Comparison of ENCODE assay signal across 1 cellular context in the genomic region with DNA sequence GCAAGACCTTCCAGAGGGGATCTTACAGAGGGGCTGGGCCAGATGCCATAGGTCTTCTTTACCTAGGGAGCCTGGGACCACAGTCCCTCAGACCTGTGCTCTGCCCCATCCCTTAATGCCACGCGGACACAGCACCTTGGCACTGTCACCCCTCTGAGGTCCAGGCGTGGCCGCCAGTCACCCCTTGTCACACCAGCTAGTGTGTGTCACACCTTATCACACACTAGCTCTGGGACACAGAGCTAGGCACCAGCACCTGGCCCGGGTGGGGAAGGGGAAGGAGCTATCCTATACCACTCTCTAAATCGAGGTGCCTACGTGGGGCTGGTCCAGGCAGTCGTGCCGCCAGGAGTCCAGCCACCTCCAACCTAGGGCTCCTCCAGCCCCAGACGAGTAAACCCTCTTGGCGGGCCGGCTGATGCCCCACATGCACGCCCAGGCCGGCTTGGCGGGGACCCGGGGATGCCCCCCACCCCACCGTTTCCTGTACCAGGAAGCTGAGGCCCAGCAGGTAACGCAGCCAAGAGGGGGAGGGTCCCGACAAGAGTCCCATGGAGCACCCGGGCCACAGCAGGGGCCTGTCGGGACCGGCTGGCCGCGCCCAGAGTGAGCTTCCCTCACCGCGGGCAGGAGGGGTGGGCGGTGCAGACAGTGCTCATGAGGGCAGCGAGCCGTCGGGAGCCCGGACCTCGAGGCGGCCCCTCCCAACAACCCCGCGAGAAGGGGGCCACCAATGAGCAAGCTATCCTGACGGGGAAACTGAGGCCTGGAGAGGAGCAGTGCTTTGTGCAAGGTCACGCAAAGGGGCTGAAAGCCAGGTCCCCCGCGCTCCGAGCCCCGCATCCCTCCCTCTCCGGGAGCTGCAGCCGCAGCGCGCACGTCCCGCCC.
TF ChIP-seq lines count a peak whose summit lies in the region.

No MANE protein-coding gene starts in this region.

TF ChIP-seq in HEK293, 187 proteins besides CTCF, POLR2A, EP300 and RAD21 (continued from another document and continues in another):
- TF ChIP-seq, protein P1, sequence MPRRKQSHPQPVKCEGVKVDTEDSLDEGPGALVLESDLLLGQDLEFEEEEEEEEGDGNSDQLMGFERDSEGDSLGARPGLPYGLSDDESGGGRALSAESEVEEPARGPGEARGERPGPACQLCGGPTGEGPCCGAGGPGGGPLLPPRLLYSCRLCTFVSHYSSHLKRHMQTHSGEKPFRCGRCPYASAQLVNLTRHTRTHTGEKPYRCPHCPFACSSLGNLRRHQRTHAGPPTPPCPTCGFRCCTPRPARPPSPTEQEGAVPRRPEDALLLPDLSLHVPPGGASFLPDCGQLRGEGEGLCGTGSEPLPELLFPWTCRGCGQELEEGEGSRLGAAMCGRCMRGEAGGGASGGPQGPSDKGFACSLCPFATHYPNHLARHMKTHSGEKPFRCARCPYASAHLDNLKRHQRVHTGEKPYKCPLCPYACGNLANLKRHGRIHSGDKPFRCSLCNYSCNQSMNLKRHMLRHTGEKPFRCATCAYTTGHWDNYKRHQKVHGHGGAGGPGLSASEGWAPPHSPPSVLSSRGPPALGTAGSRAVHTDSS (tag by site-specific recombination; IDR thresholded peaks at IDR 0.05) = no peak
- TF ChIP-seq ZNF792 (tag by site-specific recombination; IDR thresholded peaks at IDR 0.05) (no peak), ZXDB (tag by site-specific recombination; IDR thresholded peaks at IDR 0.05) (no peak), ZNF48 (tag by site-specific recombination; IDR thresholded peaks at IDR 0.05) (no peak), HOXC10 (CRISPR knock-in tag; IDR thresholded peaks at IDR 0.05) (no peak), KLF8 (tag by site-specific recombination; IDR thresholded peaks at IDR 0.05) (no peak), ZNF555 (tag by site-specific recombination; conservative IDR thresholded peaks at IDR 0.05) (no peak), ZNF473 (tag by site-specific recombination; IDR thresholded peaks at IDR 0.05) (no peak), ZNF561 (tag by site-specific recombination; IDR thresholded peaks at IDR 0.05; ENCODE audit: borderline replicate concordance) (no peak), ZNF169 (tag by site-specific recombination; IDR thresholded peaks at IDR 0.05) (no peak), ZIC2 (tag by site-specific recombination; IDR thresholded peaks at IDR 0.05) (peak; percentile 75), ZNF248 (tag by site-specific recombination; IDR thresholded peaks at IDR 0.05) (no peak), SP3 (tag by site-specific recombination; IDR thresholded peaks at IDR 0.05) (no peak), ZBTB8A (tag by site-specific recombination; IDR thresholded peaks at IDR 0.05) (0 out of 2 replicates have a peak, but pooled peaks have one; percentile 14), ZNF416 (tag by site-specific recombination; IDR thresholded peaks at IDR 0.05) (no peak), MEIS1 (CRISPR knock-in tag; IDR thresholded peaks at IDR 0.05; ENCODE audit: borderline replicate concordance) (no peak), ZNF585B (tag by site-specific recombination; IDR thresholded peaks at IDR 0.05) (no peak), ZNF529 (tag by site-specific recombination; IDR thresholded peaks at IDR 0.05; ENCODE audit: insufficient replicate concordance) (no peak), ZEB2 (tag by site-specific recombination; IDR thresholded peaks at IDR 0.05) (no peak), SALL2 (tag by site-specific recombination; IDR thresholded peaks at IDR 0.05; ENCODE audit: borderline replicate concordance) (no peak), ZNF596 (tag by site-specific recombination; IDR thresholded peaks at IDR 0.05) (no peak), SCRT1 (tag by site-specific recombination; IDR thresholded peaks at IDR 0.05; ENCODE audit: borderline replicate concordance) (no peak), KLF9 (tag by site-specific recombination; IDR thresholded peaks at IDR 0.05; ENCODE audit: low read depth) (peak; percentile 34; the same call in 1 of the 2 replicates), ZNF433 (tag by site-specific recombination; IDR thresholded peaks at IDR 0.05; ENCODE audit: low read depth) (no peak), ZNF394 (tag by site-specific recombination; IDR thresholded peaks at IDR 0.05; ENCODE audit: borderline replicate concordance) (no peak), ZNF76 (tag by site-specific recombination; IDR thresholded peaks at IDR 0.05; ENCODE audit: borderline replicate concordance, low read depth) (peak; percentile 69)
- TF ChIP-seq, protein P2, sequence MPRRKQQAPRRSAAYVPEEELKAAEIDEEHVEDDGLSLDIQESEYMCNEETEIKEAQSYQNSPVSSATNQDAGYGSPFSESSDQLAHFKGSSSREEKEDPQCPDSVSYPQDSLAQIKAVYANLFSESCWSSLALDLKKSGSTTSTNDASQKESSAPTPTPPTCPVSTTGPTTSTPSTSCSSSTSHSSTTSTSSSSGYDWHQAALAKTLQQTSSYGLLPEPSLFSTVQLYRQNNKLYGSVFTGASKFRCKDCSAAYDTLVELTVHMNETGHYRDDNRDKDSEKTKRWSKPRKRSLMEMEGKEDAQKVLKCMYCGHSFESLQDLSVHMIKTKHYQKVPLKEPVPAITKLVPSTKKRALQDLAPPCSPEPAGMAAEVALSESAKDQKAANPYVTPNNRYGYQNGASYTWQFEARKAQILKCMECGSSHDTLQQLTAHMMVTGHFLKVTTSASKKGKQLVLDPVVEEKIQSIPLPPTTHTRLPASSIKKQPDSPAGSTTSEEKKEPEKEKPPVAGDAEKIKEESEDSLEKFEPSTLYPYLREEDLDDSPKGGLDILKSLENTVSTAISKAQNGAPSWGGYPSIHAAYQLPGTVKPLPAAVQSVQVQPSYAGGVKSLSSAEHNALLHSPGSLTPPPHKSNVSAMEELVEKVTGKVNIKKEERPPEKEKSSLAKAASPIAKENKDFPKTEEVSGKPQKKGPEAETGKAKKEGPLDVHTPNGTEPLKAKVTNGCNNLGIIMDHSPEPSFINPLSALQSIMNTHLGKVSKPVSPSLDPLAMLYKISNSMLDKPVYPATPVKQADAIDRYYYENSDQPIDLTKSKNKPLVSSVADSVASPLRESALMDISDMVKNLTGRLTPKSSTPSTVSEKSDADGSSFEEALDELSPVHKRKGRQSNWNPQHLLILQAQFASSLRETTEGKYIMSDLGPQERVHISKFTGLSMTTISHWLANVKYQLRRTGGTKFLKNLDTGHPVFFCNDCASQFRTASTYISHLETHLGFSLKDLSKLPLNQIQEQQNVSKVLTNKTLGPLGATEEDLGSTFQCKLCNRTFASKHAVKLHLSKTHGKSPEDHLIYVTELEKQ (tag by site-specific recombination; IDR thresholded peaks at IDR 0.05; ENCODE audit: borderline replicate concordance) = no peak
- TF ChIP-seq, protein P3, sequence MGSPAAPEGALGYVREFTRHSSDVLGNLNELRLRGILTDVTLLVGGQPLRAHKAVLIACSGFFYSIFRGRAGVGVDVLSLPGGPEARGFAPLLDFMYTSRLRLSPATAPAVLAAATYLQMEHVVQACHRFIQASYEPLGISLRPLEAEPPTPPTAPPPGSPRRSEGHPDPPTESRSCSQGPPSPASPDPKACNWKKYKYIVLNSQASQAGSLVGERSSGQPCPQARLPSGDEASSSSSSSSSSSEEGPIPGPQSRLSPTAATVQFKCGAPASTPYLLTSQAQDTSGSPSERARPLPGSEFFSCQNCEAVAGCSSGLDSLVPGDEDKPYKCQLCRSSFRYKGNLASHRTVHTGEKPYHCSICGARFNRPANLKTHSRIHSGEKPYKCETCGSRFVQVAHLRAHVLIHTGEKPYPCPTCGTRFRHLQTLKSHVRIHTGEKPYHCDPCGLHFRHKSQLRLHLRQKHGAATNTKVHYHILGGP (tag by site-specific recombination; IDR thresholded peaks at IDR 0.05) = no peak
- TF ChIP-seq, protein P4, sequence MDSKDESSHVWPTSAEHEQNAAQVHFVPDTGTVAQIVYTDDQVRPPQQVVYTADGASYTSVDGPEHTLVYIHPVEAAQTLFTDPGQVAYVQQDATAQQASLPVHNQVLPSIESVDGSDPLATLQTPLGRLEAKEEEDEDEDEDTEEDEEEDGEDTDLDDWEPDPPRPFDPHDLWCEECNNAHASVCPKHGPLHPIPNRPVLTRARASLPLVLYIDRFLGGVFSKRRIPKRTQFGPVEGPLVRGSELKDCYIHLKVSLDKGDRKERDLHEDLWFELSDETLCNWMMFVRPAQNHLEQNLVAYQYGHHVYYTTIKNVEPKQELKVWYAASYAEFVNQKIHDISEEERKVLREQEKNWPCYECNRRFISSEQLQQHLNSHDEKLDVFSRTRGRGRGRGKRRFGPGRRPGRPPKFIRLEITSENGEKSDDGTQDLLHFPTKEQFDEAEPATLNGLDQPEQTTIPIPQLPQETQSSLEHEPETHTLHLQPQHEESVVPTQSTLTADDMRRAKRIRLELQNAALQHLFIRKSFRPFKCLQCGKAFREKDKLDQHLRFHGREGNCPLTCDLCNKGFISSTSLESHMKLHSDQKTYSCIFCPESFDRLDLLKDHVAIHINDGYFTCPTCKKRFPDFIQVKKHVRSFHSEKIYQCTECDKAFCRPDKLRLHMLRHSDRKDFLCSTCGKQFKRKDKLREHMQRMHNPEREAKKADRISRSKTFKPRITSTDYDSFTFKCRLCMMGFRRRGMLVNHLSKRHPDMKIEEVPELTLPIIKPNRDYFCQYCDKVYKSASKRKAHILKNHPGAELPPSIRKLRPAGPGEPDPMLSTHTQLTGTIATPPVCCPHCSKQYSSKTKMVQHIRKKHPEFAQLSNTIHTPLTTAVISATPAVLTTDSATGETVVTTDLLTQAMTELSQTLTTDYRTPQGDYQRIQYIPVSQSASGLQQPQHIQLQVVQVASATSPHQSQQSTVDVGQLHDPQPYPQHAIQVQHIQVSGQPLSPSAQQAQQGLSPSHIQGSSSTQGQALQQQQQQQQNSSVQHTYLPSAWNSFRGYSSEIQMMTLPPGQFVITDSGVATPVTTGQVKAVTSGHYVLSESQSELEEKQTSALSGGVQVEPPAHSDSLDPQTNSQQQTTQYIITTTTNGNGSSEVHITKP (tag by site-specific recombination; IDR thresholded peaks at IDR 0.05) = peak; percentile 93
- TF ChIP-seq, protein P5, sequence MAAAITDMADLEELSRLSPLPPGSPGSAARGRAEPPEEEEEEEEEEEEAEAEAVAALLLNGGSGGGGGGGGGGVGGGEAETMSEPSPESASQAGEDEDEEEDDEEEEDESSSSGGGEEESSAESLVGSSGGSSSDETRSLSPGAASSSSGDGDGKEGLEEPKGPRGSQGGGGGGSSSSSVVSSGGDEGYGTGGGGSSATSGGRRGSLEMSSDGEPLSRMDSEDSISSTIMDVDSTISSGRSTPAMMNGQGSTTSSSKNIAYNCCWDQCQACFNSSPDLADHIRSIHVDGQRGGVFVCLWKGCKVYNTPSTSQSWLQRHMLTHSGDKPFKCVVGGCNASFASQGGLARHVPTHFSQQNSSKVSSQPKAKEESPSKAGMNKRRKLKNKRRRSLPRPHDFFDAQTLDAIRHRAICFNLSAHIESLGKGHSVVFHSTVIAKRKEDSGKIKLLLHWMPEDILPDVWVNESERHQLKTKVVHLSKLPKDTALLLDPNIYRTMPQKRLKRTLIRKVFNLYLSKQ (tag by site-specific recombination; IDR thresholded peaks at IDR 0.05; ENCODE audit: borderline replicate concordance) = no peak
- TF ChIP-seq, protein P6, sequence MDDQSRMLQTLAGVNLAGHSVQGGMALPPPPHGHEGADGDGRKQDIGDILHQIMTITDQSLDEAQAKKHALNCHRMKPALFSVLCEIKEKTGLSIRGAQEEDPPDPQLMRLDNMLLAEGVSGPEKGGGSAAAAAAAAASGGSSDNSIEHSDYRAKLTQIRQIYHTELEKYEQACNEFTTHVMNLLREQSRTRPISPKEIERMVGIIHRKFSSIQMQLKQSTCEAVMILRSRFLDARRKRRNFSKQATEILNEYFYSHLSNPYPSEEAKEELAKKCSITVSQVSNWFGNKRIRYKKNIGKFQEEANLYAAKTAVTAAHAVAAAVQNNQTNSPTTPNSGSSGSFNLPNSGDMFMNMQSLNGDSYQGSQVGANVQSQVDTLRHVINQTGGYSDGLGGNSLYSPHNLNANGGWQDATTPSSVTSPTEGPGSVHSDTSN (CRISPR knock-in tag; IDR thresholded peaks at IDR 0.05) = no peak
- TF ChIP-seq, protein P7, sequence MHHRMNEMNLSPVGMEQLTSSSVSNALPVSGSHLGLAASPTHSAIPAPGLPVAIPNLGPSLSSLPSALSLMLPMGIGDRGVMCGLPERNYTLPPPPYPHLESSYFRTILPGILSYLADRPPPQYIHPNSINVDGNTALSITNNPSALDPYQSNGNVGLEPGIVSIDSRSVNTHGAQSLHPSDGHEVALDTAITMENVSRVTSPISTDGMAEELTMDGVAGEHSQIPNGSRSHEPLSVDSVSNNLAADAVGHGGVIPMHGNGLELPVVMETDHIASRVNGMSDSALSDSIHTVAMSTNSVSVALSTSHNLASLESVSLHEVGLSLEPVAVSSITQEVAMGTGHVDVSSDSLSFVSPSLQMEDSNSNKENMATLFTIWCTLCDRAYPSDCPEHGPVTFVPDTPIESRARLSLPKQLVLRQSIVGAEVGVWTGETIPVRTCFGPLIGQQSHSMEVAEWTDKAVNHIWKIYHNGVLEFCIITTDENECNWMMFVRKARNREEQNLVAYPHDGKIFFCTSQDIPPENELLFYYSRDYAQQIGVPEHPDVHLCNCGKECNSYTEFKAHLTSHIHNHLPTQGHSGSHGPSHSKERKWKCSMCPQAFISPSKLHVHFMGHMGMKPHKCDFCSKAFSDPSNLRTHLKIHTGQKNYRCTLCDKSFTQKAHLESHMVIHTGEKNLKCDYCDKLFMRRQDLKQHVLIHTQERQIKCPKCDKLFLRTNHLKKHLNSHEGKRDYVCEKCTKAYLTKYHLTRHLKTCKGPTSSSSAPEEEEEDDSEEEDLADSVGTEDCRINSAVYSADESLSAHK (tag by site-specific recombination; IDR thresholded peaks at IDR 0.05) = no peak
- TF ChIP-seq, protein P8, sequence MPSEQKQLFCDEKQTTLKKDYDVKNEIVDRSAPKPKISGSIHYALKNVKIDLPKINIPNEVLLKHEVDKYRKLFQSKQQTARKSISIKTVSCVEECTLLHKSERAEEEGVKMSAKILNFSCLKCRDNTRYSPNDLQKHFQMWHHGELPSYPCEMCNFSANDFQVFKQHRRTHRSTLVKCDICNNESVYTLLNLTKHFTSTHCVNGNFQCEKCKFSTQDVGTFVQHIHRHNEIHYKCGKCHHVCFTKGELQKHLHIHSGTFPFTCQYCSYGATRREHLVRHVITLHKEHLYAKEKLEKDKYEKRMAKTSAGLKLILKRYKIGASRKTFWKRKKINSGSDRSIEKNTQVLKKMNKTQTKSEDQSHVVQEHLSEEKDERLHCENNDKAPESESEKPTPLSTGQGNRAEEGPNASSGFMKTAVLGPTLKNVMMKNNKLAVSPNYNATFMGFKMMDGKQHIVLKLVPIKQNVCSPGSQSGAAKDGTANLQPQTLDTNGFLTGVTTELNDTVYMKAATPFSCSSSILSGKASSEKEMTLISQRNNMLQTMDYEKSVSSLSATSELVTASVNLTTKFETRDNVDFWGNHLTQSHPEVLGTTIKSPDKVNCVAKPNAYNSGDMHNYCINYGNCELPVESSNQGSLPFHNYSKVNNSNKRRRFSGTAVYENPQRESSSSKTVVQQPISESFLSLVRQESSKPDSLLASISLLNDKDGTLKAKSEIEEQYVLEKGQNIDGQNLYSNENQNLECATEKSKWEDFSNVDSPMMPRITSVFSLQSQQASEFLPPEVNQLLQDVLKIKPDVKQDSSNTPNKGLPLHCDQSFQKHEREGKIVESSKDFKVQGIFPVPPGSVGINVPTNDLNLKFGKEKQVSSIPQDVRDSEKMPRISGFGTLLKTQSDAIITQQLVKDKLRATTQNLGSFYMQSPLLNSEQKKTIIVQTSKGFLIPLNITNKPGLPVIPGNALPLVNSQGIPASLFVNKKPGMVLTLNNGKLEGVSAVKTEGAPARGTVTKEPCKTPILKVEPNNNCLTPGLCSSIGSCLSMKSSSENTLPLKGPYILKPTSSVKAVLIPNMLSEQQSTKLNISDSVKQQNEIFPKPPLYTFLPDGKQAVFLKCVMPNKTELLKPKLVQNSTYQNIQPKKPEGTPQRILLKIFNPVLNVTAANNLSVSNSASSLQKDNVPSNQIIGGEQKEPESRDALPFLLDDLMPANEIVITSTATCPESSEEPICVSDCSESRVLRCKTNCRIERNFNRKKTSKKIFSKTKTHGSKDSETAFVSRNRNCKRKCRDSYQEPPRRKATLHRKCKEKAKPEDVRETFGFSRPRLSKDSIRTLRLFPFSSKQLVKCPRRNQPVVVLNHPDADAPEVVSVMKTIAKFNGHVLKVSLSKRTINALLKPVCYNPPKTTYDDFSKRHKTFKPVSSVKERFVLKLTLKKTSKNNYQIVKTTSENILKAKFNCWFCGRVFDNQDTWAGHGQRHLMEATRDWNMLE (tag by site-specific recombination; conservative IDR thresholded peaks at IDR 0.05; ENCODE audit: low read depth) = no peak
